Comparison of ENCODE assay signal across 1 cellular context in the genomic region with DNA sequence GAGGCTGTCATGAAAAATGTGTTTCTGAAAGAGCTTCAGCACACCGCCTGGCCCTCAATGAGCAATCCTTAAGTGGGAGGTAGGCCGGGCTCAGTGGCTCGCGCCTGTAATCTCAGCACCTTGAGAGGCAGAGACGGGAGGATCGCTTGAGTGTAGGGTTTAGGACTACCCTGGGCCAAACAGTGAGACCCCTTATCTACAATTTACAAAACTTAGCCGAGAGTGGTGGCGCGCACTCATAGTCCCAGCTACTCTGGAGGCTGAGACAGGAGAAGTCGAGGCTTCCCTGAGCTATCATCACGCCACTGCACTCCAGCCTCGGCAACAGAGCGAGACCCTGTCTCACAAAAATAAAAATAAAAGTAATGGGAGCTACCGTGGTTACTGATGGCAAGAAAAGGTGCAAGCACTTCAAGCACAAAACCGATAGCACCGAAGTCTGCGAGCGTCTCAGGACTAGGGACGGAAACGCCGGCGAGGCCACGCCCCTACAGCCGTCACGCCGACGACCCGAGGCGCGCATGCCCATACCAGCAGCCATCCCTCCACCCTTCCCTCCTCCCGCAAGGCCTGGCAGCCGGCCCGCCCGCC.
A peak's percentile ranks its signal among the peaks of the same experiment; 100 is the strongest.
TF ChIP-seq lines count a peak whose summit lies in the region.

No MANE protein-coding gene starts in this region.

TF ChIP-seq in HEK293, 187 proteins besides CTCF, POLR2A, EP300 and RAD21 (continued from another document):
- TF ChIP-seq, protein P1, sequence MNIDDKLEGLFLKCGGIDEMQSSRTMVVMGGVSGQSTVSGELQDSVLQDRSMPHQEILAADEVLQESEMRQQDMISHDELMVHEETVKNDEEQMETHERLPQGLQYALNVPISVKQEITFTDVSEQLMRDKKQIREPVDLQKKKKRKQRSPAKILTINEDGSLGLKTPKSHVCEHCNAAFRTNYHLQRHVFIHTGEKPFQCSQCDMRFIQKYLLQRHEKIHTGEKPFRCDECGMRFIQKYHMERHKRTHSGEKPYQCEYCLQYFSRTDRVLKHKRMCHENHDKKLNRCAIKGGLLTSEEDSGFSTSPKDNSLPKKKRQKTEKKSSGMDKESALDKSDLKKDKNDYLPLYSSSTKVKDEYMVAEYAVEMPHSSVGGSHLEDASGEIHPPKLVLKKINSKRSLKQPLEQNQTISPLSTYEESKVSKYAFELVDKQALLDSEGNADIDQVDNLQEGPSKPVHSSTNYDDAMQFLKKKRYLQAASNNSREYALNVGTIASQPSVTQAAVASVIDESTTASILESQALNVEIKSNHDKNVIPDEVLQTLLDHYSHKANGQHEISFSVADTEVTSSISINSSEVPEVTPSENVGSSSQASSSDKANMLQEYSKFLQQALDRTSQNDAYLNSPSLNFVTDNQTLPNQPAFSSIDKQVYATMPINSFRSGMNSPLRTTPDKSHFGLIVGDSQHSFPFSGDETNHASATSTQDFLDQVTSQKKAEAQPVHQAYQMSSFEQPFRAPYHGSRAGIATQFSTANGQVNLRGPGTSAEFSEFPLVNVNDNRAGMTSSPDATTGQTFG (tag by site-specific recombination; IDR thresholded peaks at IDR 0.05; ENCODE audit: borderline replicate concordance) = no peak
- TF ChIP-seq ZNF394 (tag by site-specific recombination; IDR thresholded peaks at IDR 0.05; ENCODE audit: borderline replicate concordance) = peak; percentile 7; the same call in 1 of the 2 replicates
- no peak for TF ChIP-seq ZNF571 (tag by site-specific recombination; IDR thresholded peaks at IDR 0.05)
- TF ChIP-seq ZNF19 (tag by site-specific recombination; IDR thresholded peaks at IDR 0.05; ENCODE audit: low read depth) = no peak
